In genomic region chr9:89234636-89235035, GRCh38 we compare ENCODE assay signal across 8 cellular contexts. TPM values are rescaled to one million over a fixed set of nuclear protein-coding genes. Genes with fewer than 3 reads are reported as not detected.
DNase-seq lines count a peak whose midpoint lies in the region; ATAC-seq and TF ChIP-seq lines count a peak whose summit lies in the region.

No MANE protein-coding gene starts in this region.

- peak overlapping the region in 3 of 4 donors; percentile 18 to 37 (median 31) for H3K4me3 ChIP-seq in upper lobe of left lung

- no peaks in the 10 kb centered on the region for H3K36me3 ChIP-seq in upper lobe of left lung

- H3K27me3 ChIP-seq in upper lobe of left lung = no peaks in the 10 kb centered on the region

- TF ChIP-seq POLR2A in upper lobe of left lung (IDR thresholded peaks at IDR 0.05) = no peak

- H3K27ac Mint-ChIP-seq in activated naive CD8-positive, alpha-beta T cell treated with anti-CD3 and anti-CD28 coated beads, Interleukin-2, amount 10 ng/mL, durations not matched to agents 7 days and 5 days = no peak overlapping the region
- H3K27ac Mint-ChIP-seq in memory B cell = no peak overlapping the region

- peaks cover 0 to 4% (median 0%) of the 10 kb centered on the region in 4 donors for H3K9me3 ChIP-seq in upper lobe of left lung

- H3K4me1 ChIP-seq in upper lobe of left lung = peaks cover 0 to 10% (median 0%) of the 10 kb centered on the region in 4 donors

- WGBS in upper lobe of left lung, 2 donors = 8 to 12% methylated on average over 10 to 26 of the region's 28 CpGs

- no peak overlapping the region for H3K27ac ChIP-seq in upper lobe of left lung

- DNase-seq in NCI-H82 (lab: John Stamatoyannopoulos, UW) (peak; percentile 54), NCI-H82 treated with DMSO at 0.1 percent for 48 hours (lab: John Stamatoyannopoulos, UW; ENCODE audit: unreplicated experiment) (no peak), memory B cell (ENCODE audit: low spot score in 2 of 2) (peak in 1 of 2 donors; percentile 4), upper lobe of left lung (peak; percentile 45 to 90), SKM-1 treated with dmso at 0.1 percent for 144 hours (lab: John Stamatoyannopoulos, UW; ENCODE audit: unreplicated experiment) (no peak), epidermal melanocyte (ENCODE audit: insufficient read length, low spot score) (no peak)
- peak; percentile 54 for DNase-seq in activated naive CD8-positive, alpha-beta T cell treated with anti-CD3 and anti-CD28 coated beads, Interleukin-2, amount 10 ng/mL, durations not matched to agents 7 days and 5 days

- ATAC-seq in HG03354 (IDR thresholded peaks at IDR 0.05; ENCODE audit: poor library complexity, severe bottlenecking, unreplicated experiment) (peak; percentile 71), memory B cell (ENCODE audit: low read depth) (peak; percentile 70), upper lobe of left lung (ENCODE audit: low FRiP score in 2 of 2) (peak; percentile 66 to 76)
- peak; percentile 73 for ATAC-seq in activated naive CD8-positive, alpha-beta T cell treated with anti-CD3 and anti-CD28 coated beads, Interleukin-2, amount 10 ng/mL, durations not matched to agents 7 days and 5 days (ENCODE audit: low read depth)

- TF ChIP-seq EP300 in upper lobe of left lung (IDR thresholded peaks at IDR 0.05) = no peak

- H3K4me3 Mint-ChIP-seq in activated naive CD8-positive, alpha-beta T cell treated with anti-CD3 and anti-CD28 coated beads, Interleukin-2, amount 10 ng/mL, durations not matched to agents 7 days and 5 days = peak overlapping the region; percentile 0
- peak overlapping the region; percentile 32 for H3K4me3 Mint-ChIP-seq in memory B cell

- peaks cover 11% of the 10 kb centered on the region for H3K4me1 Mint-ChIP-seq in activated naive CD8-positive, alpha-beta T cell treated with anti-CD3 and anti-CD28 coated beads, Interleukin-2, amount 10 ng/mL, durations not matched to agents 7 days and 5 days
- H3K4me1 Mint-ChIP-seq in memory B cell = peaks cover 13% of the 10 kb centered on the region

- POLR2A ChIA-PET in activated naive CD8-positive, alpha-beta T cell treated with anti-CD3 and anti-CD28 coated beads, Interleukin-2, amount 10 ng/mL, durations not matched to agents 7 days and 5 days (lab: Charles Lee) = no interaction called here

- peak in 2 of 6 experiments; percentile 27 to 28 for TF ChIP-seq CTCF in upper lobe of left lung (IDR thresholded peaks at IDR 0.05)

- H3K9me3 Mint-ChIP-seq in activated naive CD8-positive, alpha-beta T cell treated with anti-CD3 and anti-CD28 coated beads, Interleukin-2, amount 10 ng/mL, durations not matched to agents 7 days and 5 days = peaks cover 5% of the 10 kb centered on the region
- H3K9me3 Mint-ChIP-seq in memory B cell = no peaks in the 10 kb centered on the region

- H3K27me3 Mint-ChIP-seq in activated naive CD8-positive, alpha-beta T cell treated with anti-CD3 and anti-CD28 coated beads, Interleukin-2, amount 10 ng/mL, durations not matched to agents 7 days and 5 days = peaks cover 73% of the 10 kb centered on the region
- peaks cover 18% of the 10 kb centered on the region for H3K27me3 Mint-ChIP-seq in memory B cell

- H3K36me3 Mint-ChIP-seq in activated naive CD8-positive, alpha-beta T cell treated with anti-CD3 and anti-CD28 coated beads, Interleukin-2, amount 10 ng/mL, durations not matched to agents 7 days and 5 days = no peaks in the 10 kb centered on the region
- peaks cover 2% of the 10 kb centered on the region for H3K36me3 Mint-ChIP-seq in memory B cell

RNA-seq across cellular contexts. Expression of gene SHC3, which starts 56.0 kb away (rescaled TPM):
- not detected for total RNA-seq in activated naive CD8-positive, alpha-beta T cell treated with anti-CD3 and anti-CD28 coated beads, Interleukin-2, amount 10 ng/mL, durations not matched to agents 7 days and 5 days
- 10 to 100 TPM; 11.0 to 22.0 (median 14.0) TPM for total RNA-seq in upper lobe of left lung

Comparison
In these comparisons a context has a peak if more than half of its experiments do, and no peak if none do; other contexts are left out.
1. DNase-seq: peak in NCI-H82 (single experiment), activated naive CD8-positive, alpha-beta T cell treated with anti-CD3 and anti-CD28 coated beads, Interleukin-2, amount 10 ng/mL, durations not matched to agents 7 days and 5 days (single experiment) and upper lobe of left lung (2 of 2); none in NCI-H82 treated with DMSO at 0.1 percent for 48 hours (single experiment), SKM-1 treated with dmso at 0.1 percent for 144 hours (single experiment) and epidermal melanocyte (single experiment).
2. RNA of gene SHC3, which starts 56.0 kb away (total RNA-seq): 11.0 to 22.0 TPM in upper lobe of left lung; not detected in activated naive CD8-positive, alpha-beta T cell treated with anti-CD3 and anti-CD28 coated beads, Interleukin-2, amount 10 ng/mL, durations not matched to agents 7 days and 5 days; every median in the first group is over 10 times any median in the second.
3. Peak in every context shown above with its lines, with median percentiles within 50 percentile points of each other: ATAC-seq.